15 cellular contexts compared by ENCODE assay signal in genomic region chr16:21613361-21613760, GRCh38. TPM values are rescaled to one million over a fixed set of nuclear protein-coding genes. Genes with fewer than 3 reads are reported as not detected.
DNase-seq lines count a peak whose midpoint lies in the region; TF ChIP-seq lines count a peak whose summit lies in the region.
"Had no signal": no experiment of that assay in that cellular context is flagged by ENCODE, and none has a peak within 500 bp of the region (broad histone marks: within the 10 kb centered on the region; RNA-seq: fewer than 3 reads in every experiment).

No MANE protein-coding gene starts in this region.

- no peak overlapping the region for H4K8ac ChIP-seq in mesendoderm (ENCODE audit: low read depth, low read length)

- H3K18ac ChIP-seq in mesendoderm (ENCODE audit: low read length) = no peak overlapping the region

- no peak overlapping the region for H3K27ac ChIP-seq in mesendoderm (ENCODE audit: low read depth, low read length)
- H3K27ac ChIP-seq: A549 had no signal

- no peak overlapping the region for H3K4me2 ChIP-seq in mesendoderm (ENCODE audit: low read length)
- H3K4me2 ChIP-seq: A549, GM23338 had no signal

- H3K27me3 Mint-ChIP-seq in HFFc6 (ENCODE audit: insufficient read depth) (no peaks in the 10 kb centered on the region; the same call in 1 of the 2 replicates), osteocyte (ENCODE audit: unreplicated experiment) (no peaks in the 10 kb centered on the region)
- H3K27me3 Mint-ChIP-seq: CD4-positive, CD25-positive, alpha-beta regulatory T cell had no signal

- H3K56ac ChIP-seq in mesendoderm (ENCODE audit: low read length) = no peak overlapping the region

- no peaks in the 10 kb centered on the region for H3K27me3 ChIP-seq in mesendoderm (ENCODE audit: insufficient read depth, low read length, poor library complexity)

- H3K4me3 Mint-ChIP-seq in HFFc6 = no peak overlapping the region
- no peak overlapping the region for H3K4me3 Mint-ChIP-seq in osteocyte (ENCODE audit: unreplicated experiment)
- H3K4me3 Mint-ChIP-seq: GM23338 had no signal

- peaks cover 39% of the 10 kb centered on the region for H3K79me2 ChIP-seq in mesendoderm (ENCODE audit: control insufficient read depth, insufficient read depth, low read length)

- no peak overlapping the region for H3K4me3 ChIP-seq in mesendoderm (ENCODE audit: low read length)
- H3K4me3 ChIP-seq: A549, GM23338 had no signal

- H3K23ac ChIP-seq in mesendoderm (ENCODE audit: low read length) = no peak overlapping the region

- no peak for TF ChIP-seq CTCF in HFFc6 (IDR thresholded peaks at IDR 0.05)
- TF ChIP-seq CTCF in osteocyte (IDR thresholded peaks at IDR 0.05) = no peak

- H3K4me1 Mint-ChIP-seq in HFFc6 (ENCODE audit: low read depth) (peaks cover 75% of the 10 kb centered on the region), osteocyte (ENCODE audit: unreplicated experiment) (peaks cover 31% of the 10 kb centered on the region)

- no peaks in the 10 kb centered on the region for H3K36me3 ChIP-seq in mesendoderm (ENCODE audit: control insufficient read depth, insufficient read depth, low read length)

- H2BK5ac ChIP-seq in mesendoderm (ENCODE audit: low read length) = no peak overlapping the region

- H3K4me1 ChIP-seq in mesendoderm (ENCODE audit: control insufficient read depth, low read depth, low read length) = peaks cover 18% of the 10 kb centered on the region

- no peak overlapping the region for H3K4ac ChIP-seq in mesendoderm (ENCODE audit: low read depth, low read length)

- WGBS in mesendoderm (ENCODE audit: extremely low coverage, insufficient coverage, low lambda C conversion rate) = no CpG with 5 or more reads among the region's 4 CpGs

- H2BK120ac ChIP-seq in mesendoderm (ENCODE audit: low read depth, low read length) = no peak overlapping the region

- no peak overlapping the region for H2BK15ac ChIP-seq in mesendoderm (replicated peaks; ENCODE audit: low read depth)

- H3K36me3 Mint-ChIP-seq in HFFc6 (ENCODE audit: low read depth) (peaks cover 18% of the 10 kb centered on the region), osteocyte (ENCODE audit: unreplicated experiment) (peaks cover 3% of the 10 kb centered on the region)

- H3K9me3 Mint-ChIP-seq in HFFc6 (no peaks in the 10 kb centered on the region), osteocyte (ENCODE audit: unreplicated experiment) (no peaks in the 10 kb centered on the region)
- H3K9me3 Mint-ChIP-seq: CD4-positive, CD25-positive, alpha-beta regulatory T cell; GM23338 had no signal

- H3K79me1 ChIP-seq in mesendoderm (ENCODE audit: low read length) = peaks cover 33% of the 10 kb centered on the region

- no peak overlapping the region for H2AK5ac ChIP-seq in mesendoderm (ENCODE audit: low read length)

- no peak overlapping the region for H4K5ac ChIP-seq in mesendoderm (ENCODE audit: low read length)

- H3K9ac ChIP-seq in mesendoderm (ENCODE audit: low read length) = no peak overlapping the region

- DNase-seq in DMS79 (lab: John Stamatoyannopoulos, UW) = peak; percentile 65
- DNase-seq in HFFc6 = no peak
- DNase-seq in osteocyte (ENCODE audit: extremely low spot score, unreplicated experiment) = no peak
- DNase-seq in NCI-H1105 (lab: John Stamatoyannopoulos, UW) = no peak
- DNase-seq in NCI-H2227 treated with DMSO at 0.1 percent for 48 hours (lab: John Stamatoyannopoulos, UW) = no peak
- DNase-seq in activated CD4-positive, CD25-positive, alpha-beta regulatory T cell (lab: John Stamatoyannopoulos, UW) = no peak
- DNase-seq in mesendoderm = no peak
- DNase-seq: CD4-positive, CD25-positive, alpha-beta regulatory T cell; DMS53; GDM1; H7 had no signal

- 0 out of 2 replicates have a peak overlapping the region, but pooled peaks have one; percentile 29 for H3K27ac Mint-ChIP-seq in HFFc6
- peak overlapping the region; percentile 66 for H3K27ac Mint-ChIP-seq in osteocyte (ENCODE audit: unreplicated experiment)
- H3K27ac Mint-ChIP-seq: GM23338 had no signal

RNA-seq across cellular contexts. Expression of gene METTL9, which starts 14.0 kb away (rescaled TPM):
- 100 to 1,000 TPM; 147 to 176 (median 151) TPM for total RNA-seq in HFFc6 (2021; fragmentation: NEBNext Ultra II Directional; extraction: Animal tissue kit (Norgen Biotek cat#: 25700))
- 91.9 and 94.4 TPM in 2 replicates for total RNA-seq in osteocyte
- polyA plus RNA-seq in mesendoderm (2013, experiment 1 of 2) = 77.6 TPM
- 77.8 TPM for polyA plus RNA-seq in mesendoderm (2013, experiment 2 of 2)

RNA-seq across cellular contexts. Expression of gene IGSF6, which starts 39.0 kb away (rescaled TPM):
- not detected for total RNA-seq in HFFc6 (2021; fragmentation: NEBNext Ultra II Directional; extraction: Animal tissue kit (Norgen Biotek cat#: 25700))
- total RNA-seq in osteocyte = not detected in 2 replicates
- not detected for polyA plus RNA-seq in mesendoderm (2013, experiment 1 of 2)
- not detected for polyA plus RNA-seq in mesendoderm (2013, experiment 2 of 2)
- total RNA-seq: GM23338, H7, HT-29 had no signal
- polyA plus RNA-seq: A549, BJ had no signal

RNA-seq across cellular contexts. Expression of gene OTOA, which starts 50.4 kb away (rescaled TPM):
- total RNA-seq in HFFc6 (2021; fragmentation: NEBNext Ultra II Directional; extraction: Animal tissue kit (Norgen Biotek cat#: 25700)) = not detected
- 0.08 TPM in 1 of 2 replicates, not detected in the other for total RNA-seq in osteocyte
- 0.03 TPM for polyA plus RNA-seq in mesendoderm (2013, experiment 1 of 2)
- 0.04 TPM for polyA plus RNA-seq in mesendoderm (2013, experiment 2 of 2)
- total RNA-seq: CD4-positive, CD25-positive, alpha-beta regulatory T cell; H7 had no signal
- polyA plus RNA-seq: CD4-positive, CD25-positive, alpha-beta regulatory T cell had no signal
